In the genomic region with DNA sequence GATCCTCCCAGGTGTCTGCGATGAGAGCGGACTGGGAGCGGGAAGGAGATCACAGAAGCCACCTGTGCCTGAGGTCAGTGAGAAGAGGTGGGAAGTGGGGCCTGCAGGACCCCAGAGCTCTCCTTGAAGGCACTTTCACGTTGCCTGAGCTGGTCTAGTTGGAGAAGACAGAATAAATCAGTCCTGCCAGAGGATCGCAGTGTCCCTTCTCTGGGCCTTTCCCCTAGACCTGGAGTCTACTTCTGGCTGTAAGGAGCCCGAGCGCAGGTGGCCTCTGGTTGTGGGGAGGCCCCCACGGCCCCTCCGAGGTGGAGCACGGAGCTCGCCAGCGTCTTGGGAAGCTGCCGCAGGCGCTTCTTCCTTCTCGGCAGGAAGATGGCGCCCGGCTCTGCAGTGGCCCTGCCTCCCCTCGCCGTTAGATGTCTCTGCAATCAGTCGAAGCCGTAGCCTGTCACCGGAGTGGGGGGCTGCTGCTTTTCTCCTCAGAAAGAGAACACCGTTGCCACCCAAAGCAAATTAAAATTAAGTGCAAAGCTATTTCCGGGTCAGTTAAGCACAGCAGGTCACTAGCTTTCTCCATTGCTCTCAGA, we compare ENCODE assay signal across 10 cellular contexts.
A peak's percentile ranks its signal among the peaks of the same experiment; 100 is the strongest.
DNase-seq lines count a peak whose midpoint lies in the region; ATAC-seq, FAIRE-seq and TF ChIP-seq lines count a peak whose summit lies in the region.
"Had no signal": no experiment of that assay in that cellular context is flagged by ENCODE, and none has a peak within 500 bp of the region (broad histone marks: within the 10 kb centered on the region; RNA-seq: fewer than 3 reads in every experiment).

No MANE protein-coding gene starts in this region.

- H3K27me3 Mint-ChIP-seq in CD8-positive, alpha-beta memory T cell: peaks cover 8 to 10% of the 10 kb centered on the region in 2 donors

- CTCF ChIA-PET in CD8-positive, alpha-beta memory T cell (lab: Charles Lee): no interaction called here

- no peak for FAIRE-seq in kidney (lab: Jason Lieb, UNC)

- H3K36me3 ChIP-seq in NT2/D1 (ENCODE audit: insufficient read depth, insufficient read length, low read length) (no peaks in the 10 kb centered on the region), kidney (ENCODE audit: control insufficient read depth in 1 of 2, insufficient read depth in 2 of 2, low read length in 2 of 2) (no peaks in the 10 kb centered on the region), upper lobe of right lung (no peaks in the 10 kb centered on the region)
- no peaks in the 10 kb centered on the region for H3K36me3 ChIP-seq in CD8-positive, alpha-beta memory T cell (ENCODE audit: insufficient read depth, low read length)

- H3K4me3 ChIP-seq in NT2/D1 (ENCODE audit: insufficient read length, low read depth): no peak overlapping the region
- peak overlapping the region; percentile 3 to 40 for H3K4me3 ChIP-seq in kidney (ENCODE audit: low read length in 2 of 2)
- no peak overlapping the region for H3K4me3 ChIP-seq in upper lobe of right lung
- H3K4me3 ChIP-seq in CD8-positive, alpha-beta memory T cell (ENCODE audit: low read length): no peak overlapping the region

- peak overlapping the region; percentile 32 for H3K9ac ChIP-seq in NT2/D1 (ENCODE audit: insufficient read length, low read depth)
- no peak overlapping the region for H3K9ac ChIP-seq in kidney (ENCODE audit: low read length in 2 of 2)

- intact Hi-C loops in kidney (cut with DNase I) (no loop called here), upper lobe of right lung (cut with DNase I) (no loop called here)

- H3K27me3 ChIP-seq in NT2/D1 (ENCODE audit: insufficient read depth, insufficient read length): no peaks in the 10 kb centered on the region
- H3K27me3 ChIP-seq in upper lobe of right lung: no peaks in the 10 kb centered on the region
- no peaks in the 10 kb centered on the region for H3K27me3 ChIP-seq in CD8-positive, alpha-beta memory T cell (ENCODE audit: insufficient read depth, low read length, poor library complexity, severe bottlenecking)

- TF ChIP-seq CTCF in kidney (IDR thresholded peaks at IDR 0.05; ENCODE audit: borderline replicate concordance, extremely low read depth, insufficient read depth): no peak
- no peak for TF ChIP-seq CTCF in upper lobe of right lung (IDR thresholded peaks at IDR 0.05)

- DNase-seq in NCI-H128 (lab: John Stamatoyannopoulos, UW; ENCODE audit: unreplicated experiment) (peak; percentile 56), NT2/D1 (ENCODE audit: low read depth, low spot score) (peak; percentile 18), kidney (peak; percentile 61), upper lobe of right lung (no peak), NCI-H2171 treated with DMSO at 0.1 percent for 48 hours (lab: John Stamatoyannopoulos, UW) (no peak)
- no peak for DNase-seq in CD8-positive, alpha-beta memory T cell
- DNase-seq: activated CD4-positive, alpha-beta T cell treated with anti-CD3 and anti-CD28 coated beads, Interleukin-2, amount 50 U/mL, for 4 hours; glutamatergic neuron; T-helper 1 cell had no signal

- no peak overlapping the region for H3K27ac Mint-ChIP-seq in CD8-positive, alpha-beta memory T cell

- H3K36me3 Mint-ChIP-seq in CD8-positive, alpha-beta memory T cell: peaks cover 0 to 2% (median 0%) of the 10 kb centered on the region in 3 donors

- H3K4me1 Mint-ChIP-seq in CD8-positive, alpha-beta memory T cell: no peaks in the 10 kb centered on the region

- H3K4me3 Mint-ChIP-seq in CD8-positive, alpha-beta memory T cell: no peak overlapping the region

- H3K4me1 ChIP-seq in NT2/D1 (ENCODE audit: insufficient read depth, insufficient read length) (peaks cover 3% of the 10 kb centered on the region), kidney (ENCODE audit: control insufficient read depth in 1 of 2, insufficient read depth in 1 of 2, low read depth in 1 of 2, low read length in 2 of 2) (peaks cover 0 to 2% of the 10 kb centered on the region in 2 donors), upper lobe of right lung (no peaks in the 10 kb centered on the region)
- no peaks in the 10 kb centered on the region for H3K4me1 ChIP-seq in CD8-positive, alpha-beta memory T cell (ENCODE audit: insufficient read depth, low read length)

- no peaks in the 10 kb centered on the region for H3K9me3 ChIP-seq in NT2/D1 (ENCODE audit: insufficient read depth, low read length)
- no peaks in the 10 kb centered on the region for H3K9me3 ChIP-seq in kidney (ENCODE audit: control insufficient read depth in 1 of 2, low read length in 2 of 2)
- H3K9me3 ChIP-seq in upper lobe of right lung: no peaks in the 10 kb centered on the region
- H3K9me3 ChIP-seq in CD8-positive, alpha-beta memory T cell (ENCODE audit: low read length): no peaks in the 10 kb centered on the region

- ATAC-seq in upper lobe of right lung (peak; percentile 13), GM18870 (IDR thresholded peaks at IDR 0.05; ENCODE audit: unreplicated experiment) (no peak)

- POLR2A ChIA-PET in CD8-positive, alpha-beta memory T cell (lab: Charles Lee): no interaction called here

- H3K9me3 Mint-ChIP-seq in CD8-positive, alpha-beta memory T cell: peaks cover 0 to 5% (median 0%) of the 10 kb centered on the region in 5 donors

- H3K27ac ChIP-seq in kidney (ENCODE audit: low read depth in 2 of 2, low read length in 2 of 2) (no peak overlapping the region), upper lobe of right lung (no peak overlapping the region)
- no peak overlapping the region for H3K27ac ChIP-seq in CD8-positive, alpha-beta memory T cell (ENCODE audit: low read depth, low read length)

Comparison
In these comparisons a context has a peak if more than half of its experiments do, and no peak if none do; other contexts are left out.
1. DNase-seq: peak in NCI-H128 (single experiment), NT2/D1 (single experiment) and kidney (single experiment); none in upper lobe of right lung (single experiment), NCI-H2171 treated with DMSO at 0.1 percent for 48 hours (single experiment) and CD8-positive, alpha-beta memory T cell (0 of 5).
2. H3K4me3 ChIP-seq: peak in kidney (2 of 2); none in NT2/D1 (single experiment), upper lobe of right lung (single experiment) and CD8-positive, alpha-beta memory T cell (single experiment).